ENCODE assay signal across 8 cellular contexts in the genomic region with DNA sequence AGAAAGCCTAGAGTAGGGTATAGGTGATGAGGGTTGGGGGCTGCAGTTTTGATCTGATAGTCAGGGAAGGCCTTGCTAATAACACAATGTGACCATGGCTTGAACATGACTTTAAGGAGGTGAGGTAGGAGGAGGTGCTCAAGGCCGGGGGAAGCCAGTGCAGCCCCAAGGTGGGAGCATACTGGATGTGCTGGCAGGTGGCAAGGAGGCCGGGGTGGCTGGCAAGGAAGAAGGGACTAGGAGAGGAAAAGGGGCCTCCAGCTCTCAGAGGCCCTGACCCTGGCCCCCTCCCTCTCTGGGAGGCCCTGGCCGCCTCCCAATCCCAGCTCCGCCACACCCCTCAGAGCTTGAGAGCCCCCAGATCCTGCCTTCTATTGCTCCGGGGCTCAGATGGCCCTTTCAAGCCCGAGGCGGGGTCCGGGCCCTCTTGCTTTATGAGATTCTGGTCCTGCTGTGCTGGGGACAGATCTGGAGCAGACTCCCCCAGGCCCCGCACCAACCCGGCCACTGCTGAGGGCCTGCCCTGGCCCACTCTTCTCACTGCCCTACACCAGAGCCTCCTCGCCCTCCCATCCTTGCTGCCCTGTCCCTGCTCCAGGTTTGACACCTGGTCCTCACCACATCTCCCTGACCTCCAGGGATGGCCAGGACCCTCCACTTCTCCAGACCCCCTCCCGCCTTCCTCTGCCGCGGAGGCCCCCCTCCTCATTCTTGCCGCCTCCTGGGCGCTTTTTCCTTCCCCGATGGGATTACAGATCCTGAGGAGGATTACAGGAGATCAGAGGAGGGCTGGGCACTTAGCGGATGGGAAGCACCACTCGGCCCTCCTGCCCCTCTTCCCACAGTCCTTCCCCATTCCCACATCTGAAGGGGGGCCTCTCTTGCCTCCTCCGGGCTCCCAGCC. TPM values are rescaled to one million over a fixed set of nuclear protein-coding genes. Genes with fewer than 3 reads are reported as not detected.
DNase-seq lines count a peak whose midpoint lies in the region; ATAC-seq and TF ChIP-seq lines count a peak whose summit lies in the region.

No MANE protein-coding gene starts in this region.

- no peak for DNase-seq in activated CD4-positive, alpha-beta T cell treated with anti-CD3 and anti-CD28 coated beads, Interleukin-2, amount 10 ng/mL, durations not matched to agents 7 days and 5 days
- no peak for DNase-seq in activated CD4-positive, alpha-beta T cell treated with anti-CD3 and anti-CD28 coated beads for 4 hours
- DNase-seq in activated CD8-positive, alpha-beta T cell treated with anti-CD3 and anti-CD28 coated beads, Interleukin-2, amount 10 ng/mL, durations not matched to agents 7 days and 5 days = no peak
- DNase-seq in stomach (no peak), dermis blood vessel endothelial cell (no peak), G401 (ENCODE audit: low spot score) (no peak)

- H3K9me3 ChIP-seq in iPS-18c (ENCODE audit: control insufficient read depth, insufficient read depth, low read length) (no peaks in the 10 kb centered on the region), stomach (no peaks in the 10 kb centered on the region)

- H3K4me1 ChIP-seq in stomach = peaks cover 45 to 50% (median 47%) of the 10 kb centered on the region in 4 donors

- 76 to 82% (median 81%) methylated on average over 17 to 20 of the region's 20 CpGs for WGBS in stomach, 5 donors

- TF ChIP-seq EP300 in stomach (IDR thresholded peaks at IDR 0.05) = no peak

- H3K36me3 Mint-ChIP-seq in activated CD4-positive, alpha-beta T cell treated with anti-CD3 and anti-CD28 coated beads, Interleukin-2, amount 10 ng/mL, durations not matched to agents 7 days and 5 days (ENCODE audit: low read depth) = peaks cover 38% of the 10 kb centered on the region
- H3K36me3 Mint-ChIP-seq in activated CD8-positive, alpha-beta T cell treated with anti-CD3 and anti-CD28 coated beads, Interleukin-2, amount 10 ng/mL, durations not matched to agents 7 days and 5 days (ENCODE audit: low read depth) = peaks cover 52% of the 10 kb centered on the region

- H3K4me1 Mint-ChIP-seq in activated CD4-positive, alpha-beta T cell treated with anti-CD3 and anti-CD28 coated beads, Interleukin-2, amount 10 ng/mL, durations not matched to agents 7 days and 5 days = peaks cover 47% of the 10 kb centered on the region
- H3K4me1 Mint-ChIP-seq in activated CD8-positive, alpha-beta T cell treated with anti-CD3 and anti-CD28 coated beads, Interleukin-2, amount 10 ng/mL, durations not matched to agents 7 days and 5 days (ENCODE audit: low read depth) = peaks cover 42% of the 10 kb centered on the region

- H3K27ac ChIP-seq in stomach = peak overlapping the region in 2 of 5 donors; percentile 98 to 99

- H3K36me3 ChIP-seq in stomach = peaks cover 0 to 46% (median 27%) of the 10 kb centered on the region in 4 donors

- H3K27me3 ChIP-seq in stomach = peaks cover 0 to 22% (median 0%) of the 10 kb centered on the region in 3 donors

- no peak for TF ChIP-seq CTCF in stomach (IDR thresholded peaks at IDR 0.05)

- TF ChIP-seq POLR2A in stomach (IDR thresholded peaks at IDR 0.05) = no peak

- H3K4me3 ChIP-seq in iPS-18c (ENCODE audit: insufficient read depth, low read depth, low read length) (peak overlapping the region; percentile 84), stomach (peak overlapping the region; percentile 48 to 87 (median 70))

- peak overlapping the region; percentile 44 for H3K27ac Mint-ChIP-seq in activated CD4-positive, alpha-beta T cell treated with anti-CD3 and anti-CD28 coated beads, Interleukin-2, amount 10 ng/mL, durations not matched to agents 7 days and 5 days
- peak overlapping the region; percentile 30 for H3K27ac Mint-ChIP-seq in activated CD8-positive, alpha-beta T cell treated with anti-CD3 and anti-CD28 coated beads, Interleukin-2, amount 10 ng/mL, durations not matched to agents 7 days and 5 days

- CTCF ChIA-PET in activated CD4-positive, alpha-beta T cell treated with anti-CD3 and anti-CD28 coated beads, Interleukin-2, amount 10 ng/mL, durations not matched to agents 7 days and 5 days (lab: Charles Lee) = interaction anchor here (1.2 to 1.3 kb wide), 2 partner anchors 19 to 27 kb away, joined by 3 read pairs; no protein-coding TSS in a partner anchor
- CTCF ChIA-PET in activated CD8-positive, alpha-beta T cell treated with anti-CD3 and anti-CD28 coated beads, Interleukin-2, amount 10 ng/mL, durations not matched to agents 7 days and 5 days (lab: Charles Lee) = no interaction called here

- H3K4me3 Mint-ChIP-seq in activated CD4-positive, alpha-beta T cell treated with anti-CD3 and anti-CD28 coated beads, Interleukin-2, amount 10 ng/mL, durations not matched to agents 7 days and 5 days = peak overlapping the region; percentile 72
- peak overlapping the region; percentile 65 for H3K4me3 Mint-ChIP-seq in activated CD8-positive, alpha-beta T cell treated with anti-CD3 and anti-CD28 coated beads, Interleukin-2, amount 10 ng/mL, durations not matched to agents 7 days and 5 days

- H3K9me3 Mint-ChIP-seq in activated CD4-positive, alpha-beta T cell treated with anti-CD3 and anti-CD28 coated beads, Interleukin-2, amount 10 ng/mL, durations not matched to agents 7 days and 5 days = no peaks in the 10 kb centered on the region
- H3K9me3 Mint-ChIP-seq in activated CD8-positive, alpha-beta T cell treated with anti-CD3 and anti-CD28 coated beads, Interleukin-2, amount 10 ng/mL, durations not matched to agents 7 days and 5 days (ENCODE audit: insufficient read depth) = no peaks in the 10 kb centered on the region

- in situ Hi-C loops in G401 (cut with HindIII; ENCODE audit: low sequenced_read_pairs) = no loop called here

- intact Hi-C loops in stomach (cut with DNase I; ENCODE audit: low total_unique reads) = loop anchor here (10.0 kb wide), 1 partner anchor 69 kb away; the partner anchor contains the start of gene PTPRCAP

- ATAC-seq in activated CD8-positive, alpha-beta T cell treated with anti-CD3 and anti-CD28 coated beads, Interleukin-2, amount 10 ng/mL, durations not matched to agents 7 days and 5 days = no peak
- ATAC-seq in esophagus mucosa = no peak

- no peaks in the 10 kb centered on the region for H3K27me3 Mint-ChIP-seq in activated CD4-positive, alpha-beta T cell treated with anti-CD3 and anti-CD28 coated beads, Interleukin-2, amount 10 ng/mL, durations not matched to agents 7 days and 5 days
- H3K27me3 Mint-ChIP-seq in activated CD8-positive, alpha-beta T cell treated with anti-CD3 and anti-CD28 coated beads, Interleukin-2, amount 10 ng/mL, durations not matched to agents 7 days and 5 days (ENCODE audit: low read depth) = no peaks in the 10 kb centered on the region

- POLR2A ChIA-PET in activated CD4-positive, alpha-beta T cell treated with anti-CD3 and anti-CD28 coated beads, Interleukin-2, amount 10 ng/mL, durations not matched to agents 7 days and 5 days (lab: Charles Lee) = no interaction called here
- POLR2A ChIA-PET in activated CD8-positive, alpha-beta T cell treated with anti-CD3 and anti-CD28 coated beads, Interleukin-2, amount 10 ng/mL, durations not matched to agents 7 days and 5 days (lab: Charles Lee) = interaction anchor here (1.9 kb wide), 1 partner anchor 65 kb away, joined by 9 read pairs; the partner anchor contains the start of gene PTPRCAP

RNA-seq across cellular contexts. Expression of gene PITPNM1, which starts 1.8 kb away (rescaled TPM):
- total RNA-seq in activated CD4-positive, alpha-beta T cell treated with anti-CD3 and anti-CD28 coated beads, Interleukin-2, amount 10 ng/mL, durations not matched to agents 7 days and 5 days = 100 to 1,000 TPM; 100 to 110 TPM
- 100 to 1,000 TPM; 110 to 117 TPM for total RNA-seq in activated CD8-positive, alpha-beta T cell treated with anti-CD3 and anti-CD28 coated beads, Interleukin-2, amount 10 ng/mL, durations not matched to agents 7 days and 5 days
- total RNA-seq in stomach (100 to 1,000 TPM in 1 of 5 donors, 10 to 100 TPM in 4; 12.3 to 133 (median 42.4) TPM), esophagus mucosa (36.5 TPM), dermis blood vessel endothelial cell (4.8 and 10.7 TPM in 2 replicates)
- 10 to 100 TPM; 15.9 to 18.9 (median 17.3) TPM for polyA plus RNA-seq in stomach
- 27.0 and 35.2 TPM in 2 replicates for total RNA-seq in G401 (2014; rRNA removed; shearing (Covaris generic))

RNA-seq across cellular contexts. Expression of gene CDK2AP2, which starts 4.6 kb away (rescaled TPM):
- 100 to 1,000 TPM; 117 to 126 TPM for total RNA-seq in activated CD4-positive, alpha-beta T cell treated with anti-CD3 and anti-CD28 coated beads, Interleukin-2, amount 10 ng/mL, durations not matched to agents 7 days and 5 days
- 100 to 1,000 TPM; 168 to 175 TPM for total RNA-seq in activated CD8-positive, alpha-beta T cell treated with anti-CD3 and anti-CD28 coated beads, Interleukin-2, amount 10 ng/mL, durations not matched to agents 7 days and 5 days
- 10 to 100 TPM in 4 of 5 donors, 1 to 10 TPM in 1; 8.3 to 68.3 (median 52.7) TPM for total RNA-seq in stomach
- 10 to 100 TPM; 60.9 to 95.9 (median 74.7) TPM for polyA plus RNA-seq in stomach
- total RNA-seq in esophagus mucosa = 34.8 TPM
- 25.2 and 42.2 TPM in 2 replicates for total RNA-seq in dermis blood vessel endothelial cell
- total RNA-seq in G401 (2014; rRNA removed; shearing (Covaris generic)) = 36.1 and 36.4 TPM in 2 replicates

RNA-seq across cellular contexts. Expression of gene CABP2, which starts 19.9 kb away (rescaled TPM):
- not detected for total RNA-seq in activated CD4-positive, alpha-beta T cell treated with anti-CD3 and anti-CD28 coated beads, Interleukin-2, amount 10 ng/mL, durations not matched to agents 7 days and 5 days
- total RNA-seq in activated CD8-positive, alpha-beta T cell treated with anti-CD3 and anti-CD28 coated beads, Interleukin-2, amount 10 ng/mL, durations not matched to agents 7 days and 5 days = not detected
- total RNA-seq in stomach = not detected
- not detected for polyA plus RNA-seq in stomach
- total RNA-seq in esophagus mucosa = not detected
- total RNA-seq in dermis blood vessel endothelial cell = not detected in 2 replicates
- not detected in 2 replicates for total RNA-seq in G401 (2014; rRNA removed; shearing (Covaris generic))

RNA-seq across cellular contexts. Expression of gene AIP, which starts 20.5 kb away (rescaled TPM):
- total RNA-seq in activated CD4-positive, alpha-beta T cell treated with anti-CD3 and anti-CD28 coated beads, Interleukin-2, amount 10 ng/mL, durations not matched to agents 7 days and 5 days = 100 to 1,000 TPM; 149 to 164 TPM
- 100 to 1,000 TPM; 156 to 163 TPM for total RNA-seq in activated CD8-positive, alpha-beta T cell treated with anti-CD3 and anti-CD28 coated beads, Interleukin-2, amount 10 ng/mL, durations not matched to agents 7 days and 5 days
- total RNA-seq in stomach = 100 to 1,000 TPM in 1 of 5 donors, 10 to 100 TPM in 4; 36.4 to 140 (median 60.7) TPM
- 10 to 100 TPM; 75.5 to 86.6 (median 84.2) TPM for polyA plus RNA-seq in stomach
- 23.5 TPM for total RNA-seq in esophagus mucosa
- 81.0 and 124 TPM in 2 replicates for total RNA-seq in dermis blood vessel endothelial cell
- total RNA-seq in G401 (2014; rRNA removed; shearing (Covaris generic)) = 73.5 and 102 TPM in 2 replicates

RNA-seq across cellular contexts. Expression of gene TMEM134, which starts 34.3 kb away (rescaled TPM):
- 10 to 100 TPM; 42.2 to 47.2 TPM for total RNA-seq in activated CD4-positive, alpha-beta T cell treated with anti-CD3 and anti-CD28 coated beads, Interleukin-2, amount 10 ng/mL, durations not matched to agents 7 days and 5 days
- total RNA-seq in activated CD8-positive, alpha-beta T cell treated with anti-CD3 and anti-CD28 coated beads, Interleukin-2, amount 10 ng/mL, durations not matched to agents 7 days and 5 days = 10 to 100 TPM; 39.6 to 42.5 TPM
- total RNA-seq in stomach (100 to 1,000 TPM in 3 of 5 donors, 10 to 100 TPM in 2; 57.6 to 392 (median 174) TPM), esophagus mucosa (135 TPM), dermis blood vessel endothelial cell (30.6 and 40.9 TPM in 2 replicates)
- polyA plus RNA-seq in stomach = 100 to 1,000 TPM; 118 to 130 (median 126) TPM
- total RNA-seq in G401 (2014; rRNA removed; shearing (Covaris generic)) = 88.8 and 126 TPM in 2 replicates
